ENCODE assay signal across 1 cellular context in genomic region chr11:64887757-64888405, GRCh38.
TF ChIP-seq lines count a peak whose summit lies in the region.

No MANE protein-coding gene starts in this region.

TF ChIP-seq in K562, 482 proteins besides CTCF, POLR2A, EP300 and RAD21 (continued from another document and continues in another):
- TF ChIP-seq ZNF407 (IDR thresholded peaks at IDR 0.05; ENCODE audit: low read depth) (no peak), ZBTB9 (CRISPR knock-in tag; IDR thresholded peaks at IDR 0.05) (peak; percentile 73; the same call in 1 of the 2 replicates), NFATC3 (IDR thresholded peaks at IDR 0.05) (no peak), NR0B1 (IDR thresholded peaks at IDR 0.05; ENCODE audit: partially characterized antibody) (no peak), SMAD2 (IDR thresholded peaks at IDR 0.05; ENCODE audit: low read depth, low read length) (no peak), NCOA1 (IDR thresholded peaks at IDR 0.05; ENCODE audit: low read depth) (no peak), XRCC4 (IDR thresholded peaks at IDR 0.05; ENCODE audit: extremely low read depth, insufficient read depth, insufficient read length) (no peak), VEZF1 (CRISPR knock-in tag; IDR thresholded peaks at IDR 0.05) (peak; percentile 94), DIDO1 (tag; IDR thresholded peaks at IDR 0.05; ENCODE audit: low read depth) (no peak), XRCC3 (IDR thresholded peaks at IDR 0.05) (no peak), FOXP1 (CRISPR knock-in tag; IDR thresholded peaks at IDR 0.05) (no peak), KDM4B (IDR thresholded peaks at IDR 0.05; ENCODE audit: borderline replicate concordance in 2 of 2, low read depth in 1 of 2) (no peak; a peak in 1 of 4 replicates), PRDM10 (IDR thresholded peaks at IDR 0.05; ENCODE audit: partially characterized antibody) (no peak), GABPB1 (CRISPR knock-in tag; IDR thresholded peaks at IDR 0.05) (peak; percentile 80), SRSF3 (IDR thresholded peaks at IDR 0.05; ENCODE audit: insufficient read depth, low read length) (no peak), CREB1 (IDR thresholded peaks at IDR 0.05) (no peak), CREB1 (CRISPR knock-in tag; IDR thresholded peaks at IDR 0.05) (peak; percentile 50; the same call in 1 of the 2 replicates), NFIC (IDR thresholded peaks at IDR 0.05) (no peak), U2AF1 (optimal IDR thresholded peaks at IDR 0.05; ENCODE audit: low read depth, low read length) (no peak), ZNF316 (IDR thresholded peaks at IDR 0.05) (no peak), DDX20 (tag; IDR thresholded peaks at IDR 0.05; ENCODE audit: low read depth) (no peak), PRPF4 (IDR thresholded peaks at IDR 0.05; ENCODE audit: insufficient read depth, low read depth, low read length, poor library complexity, severe bottlenecking) (no peak), HNRNPL (IDR thresholded peaks at IDR 0.05; ENCODE audit: low read depth, low read length) (peak; percentile 75; the same call in 1 of the 2 replicates), TRIM25 (IDR thresholded peaks at IDR 0.05; ENCODE audit: borderline replicate concordance) (no peak), ARID4B (CRISPR knock-in tag; IDR thresholded peaks at IDR 0.05) (no peak), FOS (IDR thresholded peaks at IDR 0.05; ENCODE audit: extremely low read depth, insufficient read length) (no peak), MLLT1 (IDR thresholded peaks at IDR 0.05) (no peak), SOX6 (IDR thresholded peaks at IDR 0.05) (peak; percentile 48; the same call in 1 of the 2 replicates)
